22 cellular contexts compared by ENCODE assay signal in genomic region chr5:1415626-1416360, GRCh38. TPM values are rescaled to one million over a fixed set of nuclear protein-coding genes. Genes with fewer than 3 reads are reported as not detected.
"Had no signal": no experiment of that assay in that cellular context is flagged by ENCODE, and none has a peak within 500 bp of the region (broad histone marks: within the 10 kb centered on the region; RNA-seq: fewer than 3 reads in every experiment).

No MANE protein-coding gene starts in this region.

- H3K36me3 Mint-ChIP-seq: activated CD8-positive, alpha-beta memory T cell treated with anti-CD3 and anti-CD28 coated beads, Interleukin-2, amount 10 ng/mL, durations not matched to agents 7 days and 5 days; brain; stimulated activated naive B cell treated with anti-CD40 and anti-IgM and Interleukin-4, amounts not matched to agents 10 μg/mL and 1 μg/mL and 100 μg/mL, for 72 hours had no signal

- H3K4me1 Mint-ChIP-seq: central memory CD8-positive, alpha-beta T cell had no signal

- ATAC-seq: activated CD8-positive, alpha-beta memory T cell treated with anti-CD3 and anti-CD28 coated beads, Interleukin-2, amount 10 ng/mL, durations not matched to agents 7 days and 5 days; esophagus mucosa; gastrocnemius medialis; stimulated activated naive B cell treated with anti-CD40 and anti-IgM and Interleukin-4, amounts not matched to agents 10 μg/mL and 1 μg/mL and 100 μg/mL, for 72 hours had no signal

- H3K4me3 ChIP-seq: gastrocnemius medialis, thoracic aorta had no signal

- H3K36me3 ChIP-seq: gastrocnemius medialis, thoracic aorta had no signal

- DNase-seq: activated CD4-positive, alpha-beta memory T cell treated with anti-CD3 and anti-CD28 coated beads, Interleukin-2, amount 10 ng/mL, durations not matched to agents 7 days and 5 days; activated CD4-positive, alpha-beta T cell treated with anti-CD3 and anti-CD28 coated beads for 48 hours; activated CD4-positive, CD25-positive, alpha-beta regulatory T cell; activated CD8-positive, alpha-beta memory T cell treated with anti-CD3 and anti-CD28 coated beads, Interleukin-2, amount 10 ng/mL, durations not matched to agents 7 days and 5 days; activated naive CD4-positive, alpha-beta T cell treated with Interleukin-2 at 50 U/mL for 16 hours; cortex of kidney; gastrocnemius medialis; nucleus accumbens; SK-N-SH; small intestine; stimulated activated CD4-positive, alpha-beta T cell treated with anti-CD3 and anti-CD28 coated beads, Interleukin-4, amount 100 ng/mL, for 24 hours; stimulated activated naive B cell treated with anti-CD40 and anti-IgM and Interleukin-4, amounts not matched to agents 10 μg/mL and 1 μg/mL and 100 μg/mL, for 72 hours had no signal

- H3K27ac Mint-ChIP-seq: activated CD4-positive, alpha-beta memory T cell treated with anti-CD3 and anti-CD28 coated beads, Interleukin-2, amount 10 ng/mL, durations not matched to agents 7 days and 5 days; activated CD8-positive, alpha-beta memory T cell treated with anti-CD3 and anti-CD28 coated beads, Interleukin-2, amount 10 ng/mL, durations not matched to agents 7 days and 5 days; activated T-helper 2 cell treated with anti-CD3 and anti-CD28 coated beads, Interferon-gamma antibody, Interleukin-2, Interleukin-4, amounts not matched to agents 10 μg/mL and 5 μg/mL and 100 μg/mL, durations not matched to agents 14 hours and 24 hours and 36 hours; brain; nephron; stimulated activated naive B cell treated with anti-CD40 and anti-IgM and Interleukin-4, amounts not matched to agents 10 μg/mL and 1 μg/mL and 100 μg/mL, for 72 hours; T-helper 2 cell treated with Interferon-gamma antibody and Interleukin-4, amounts not matched to agents 5 μg/mL and 100 μg/mL, for 36 hours had no signal

- H3K9me3 ChIP-seq: gastrocnemius medialis, SK-N-SH, thoracic aorta had no signal

- H3K27ac ChIP-seq: gastrocnemius medialis, thoracic aorta had no signal

- H3K9me3 Mint-ChIP-seq: activated CD4-positive, alpha-beta memory T cell treated with anti-CD3 and anti-CD28 coated beads, Interleukin-2, amount 10 ng/mL, durations not matched to agents 7 days and 5 days; activated T-helper 2 cell treated with anti-CD3 and anti-CD28 coated beads, Interferon-gamma antibody, Interleukin-2, Interleukin-4, amounts not matched to agents 10 μg/mL and 5 μg/mL and 100 μg/mL, durations not matched to agents 14 hours and 24 hours and 36 hours; T-helper 2 cell treated with Interferon-gamma antibody and Interleukin-4, amounts not matched to agents 5 μg/mL and 100 μg/mL, for 36 hours had no signal

- H3K27me3 Mint-ChIP-seq: activated CD4-positive, alpha-beta memory T cell treated with anti-CD3 and anti-CD28 coated beads, Interleukin-2, amount 10 ng/mL, durations not matched to agents 7 days and 5 days; activated CD8-positive, alpha-beta memory T cell treated with anti-CD3 and anti-CD28 coated beads, Interleukin-2, amount 10 ng/mL, durations not matched to agents 7 days and 5 days had no signal

- H3K4me1 ChIP-seq: gastrocnemius medialis had no signal

- H3K4me3 Mint-ChIP-seq: activated CD4-positive, alpha-beta memory T cell treated with anti-CD3 and anti-CD28 coated beads, Interleukin-2, amount 10 ng/mL, durations not matched to agents 7 days and 5 days; activated CD8-positive, alpha-beta memory T cell treated with anti-CD3 and anti-CD28 coated beads, Interleukin-2, amount 10 ng/mL, durations not matched to agents 7 days and 5 days; brain; central memory CD8-positive, alpha-beta T cell; nephron; stimulated activated naive B cell treated with anti-CD40 and anti-IgM and Interleukin-4, amounts not matched to agents 10 μg/mL and 1 μg/mL and 100 μg/mL, for 72 hours; T-helper 2 cell treated with Interferon-gamma antibody and Interleukin-4, amounts not matched to agents 5 μg/mL and 100 μg/mL, for 36 hours had no signal

RNA-seq across cellular contexts. Expression of gene SLC6A3, which starts 29.4 kb away (rescaled TPM):
- total RNA-seq: activated CD4-positive, alpha-beta memory T cell treated with anti-CD3 and anti-CD28 coated beads, Interleukin-2, amount 10 ng/mL, durations not matched to agents 7 days and 5 days; activated T-helper 2 cell treated with anti-CD3 and anti-CD28 coated beads, Interferon-gamma antibody, Interleukin-2, Interleukin-4, amounts not matched to agents 10 μg/mL and 5 μg/mL and 100 μg/mL, durations not matched to agents 14 hours and 24 hours and 36 hours; gastrocnemius medialis; kidney epithelial cell; lower leg skin; urinary bladder had no signal
